Comparison of ENCODE assay signal across 23 cellular contexts in the genomic region with DNA sequence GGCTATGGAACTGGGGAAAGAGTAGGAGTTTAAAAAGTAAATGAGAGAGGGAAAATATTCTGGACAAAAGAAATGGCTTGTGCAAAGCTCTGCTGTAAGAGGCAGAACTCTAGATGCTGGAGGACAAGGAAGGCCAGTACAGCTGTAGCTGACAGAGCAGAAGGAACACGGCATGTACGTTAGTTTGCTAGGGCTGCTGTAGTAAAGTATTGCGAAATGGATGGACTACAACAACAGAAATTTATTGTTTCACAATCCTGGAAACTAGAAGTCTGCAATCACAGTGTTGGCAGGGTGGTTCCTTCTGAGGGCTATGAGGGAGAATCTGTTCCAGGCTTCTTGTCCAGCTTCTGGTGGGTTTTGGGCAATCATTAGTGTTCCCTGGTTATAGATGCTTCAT.
DNase-seq lines count a peak whose midpoint lies in the region; ATAC-seq, FAIRE-seq and TF ChIP-seq lines count a peak whose summit lies in the region.
"Had no signal": no experiment of that assay in that cellular context is flagged by ENCODE, and none has a peak within 500 bp of the region (broad histone marks: within the 10 kb centered on the region; RNA-seq: fewer than 3 reads in every experiment).

No MANE protein-coding gene starts in this region.

- TF ChIP-seq CTCF in cardiac fibroblast (IDR thresholded peaks at IDR 0.05; ENCODE audit: low read depth, low read length) (no peak), right lobe of liver (IDR thresholded peaks at IDR 0.05) (no peak), stomach (IDR thresholded peaks at IDR 0.05) (no peak)

- TF ChIP-seq EP300 in stomach (IDR thresholded peaks at IDR 0.05), result no peak

- TF ChIP-seq POLR2A in right lobe of liver (IDR thresholded peaks at IDR 0.05) (no peak), stomach (IDR thresholded peaks at IDR 0.05) (no peak), GM12892 (IDR thresholded peaks at IDR 0.05; ENCODE audit: low read depth, low read length) (no peak)

- FAIRE-seq in GM12892 (lab: Jason Lieb, UNC), result no peak
- FAIRE-seq: A204.1, islet of Langerhans had no signal

- H3K27me3 ChIP-seq in right lobe of liver (no peaks in the 10 kb centered on the region), stomach (peaks cover 0 to 30% (median 0%) of the 10 kb centered on the region in 3 donors)
- H3K27me3 ChIP-seq: dorsolateral prefrontal cortex, SJSA1, testis had no signal

- DNase-seq in left ventricle myocardium superior, result no peak
- no peak for DNase-seq in cardiac septum (ENCODE audit: low spot score)
- peak; percentile 87 to 89 for DNase-seq in cardiac fibroblast (ENCODE audit: low read depth in 2 of 2)
- no peak for DNase-seq in right lobe of liver
- DNase-seq in GM19238 (ENCODE audit: insufficient read length, low spot score), result no peak
- no peak for DNase-seq in stomach
- DNase-seq in GM12892 (ENCODE audit: insufficient read length), result no peak
- DNase-seq: activated B cell treated with CpG ODN at 0.5 μM for 24 hours; activated CD8-positive, alpha-beta T cell treated with anti-CD3 and anti-CD28 coated beads, Interleukin-2, amount 10 ng/mL, durations not matched to agents 7 days and 5 days; activated naive CD8-positive, alpha-beta T cell treated with anti-CD3 and anti-CD28 coated beads, Interleukin-2, amount 10 ng/mL, durations not matched to agents 7 days and 5 days; CD4-positive, CD25-positive, alpha-beta regulatory T cell; dorsolateral prefrontal cortex; mesendoderm; NCI-H1105; NCI-H526 treated with DMSO at 0.1 percent for 48 hours; PC-3; testis had no signal

- H3K4me3 ChIP-seq in cardiac fibroblast (replicated peaks in 1 of 2; ENCODE audit: low read depth in 2 of 2, low read length in 2 of 2) (no peak overlapping the region), right lobe of liver (no peak overlapping the region), stomach (no peak overlapping the region)
- H3K4me3 ChIP-seq: cardiac muscle cell, dorsolateral prefrontal cortex, esophagus muscularis mucosa, SJSA1, testis had no signal

- H3K4me1 ChIP-seq in right lobe of liver, result peaks cover 0 to 7% (median 0%) of the 10 kb centered on the region in 4 donors
- H3K4me1 ChIP-seq in stomach, result no peaks in the 10 kb centered on the region
- H3K4me1 ChIP-seq: esophagus muscularis mucosa, SJSA1, testis had no signal

- intact Hi-C loops in left ventricle myocardium superior (cut with micrococcal nuclease) (no loop called here), cardiac septum (cut with DNase I) (no loop called here), right lobe of liver (cut with DNase I) (no loop called here), stomach (cut with DNase I; ENCODE audit: low total_unique reads) (no loop called here)

- H3K27ac ChIP-seq in right lobe of liver (no peak overlapping the region), stomach (no peak overlapping the region)
- H3K27ac ChIP-seq: cardiac muscle cell, dorsolateral prefrontal cortex, esophagus muscularis mucosa, SJSA1, testis had no signal

- WGBS in right lobe of liver (ENCODE audit: insufficient coverage, low coverage, low lambda C conversion rate, missing lambda C conversion rate), result 25% methylated on average over 3 of the region's 3 CpGs
- WGBS in stomach, 5 donors, result 64 to 85% (median 72%) methylated on average over 3 of the region's 3 CpGs

- H3K36me3 ChIP-seq in right lobe of liver (no peaks in the 10 kb centered on the region), stomach (no peaks in the 10 kb centered on the region)
- H3K36me3 ChIP-seq: cardiac muscle cell, esophagus muscularis mucosa, SJSA1 had no signal

- H3K9me3 ChIP-seq in right lobe of liver (no peaks in the 10 kb centered on the region), stomach (no peaks in the 10 kb centered on the region)
- H3K9me3 ChIP-seq: esophagus muscularis mucosa, SJSA1, testis had no signal

- peak; percentile 70 for ATAC-seq in left ventricle myocardium superior
- ATAC-seq in right lobe of liver, result peak; percentile 67 to 85 (median 81)
- ATAC-seq in GM19351 (IDR thresholded peaks at IDR 0.05; ENCODE audit: unreplicated experiment), result no peak
- ATAC-seq: activated CD8-positive, alpha-beta T cell treated with anti-CD3 and anti-CD28 coated beads, Interleukin-2, amount 10 ng/mL, durations not matched to agents 7 days and 5 days; PC-3 had no signal

Comparison
In these comparisons a context has a peak if more than half of its experiments do, and no peak if none do; other contexts are left out.
1. DNase-seq: peak in cardiac fibroblast (2 of 2); none in left ventricle myocardium superior (single experiment), cardiac septum (single experiment), right lobe of liver (0 of 3), GM19238 (single experiment), stomach (single experiment) and GM12892 (single experiment).